ENCODE assay signal across 1 cellular context in the genomic region with DNA sequence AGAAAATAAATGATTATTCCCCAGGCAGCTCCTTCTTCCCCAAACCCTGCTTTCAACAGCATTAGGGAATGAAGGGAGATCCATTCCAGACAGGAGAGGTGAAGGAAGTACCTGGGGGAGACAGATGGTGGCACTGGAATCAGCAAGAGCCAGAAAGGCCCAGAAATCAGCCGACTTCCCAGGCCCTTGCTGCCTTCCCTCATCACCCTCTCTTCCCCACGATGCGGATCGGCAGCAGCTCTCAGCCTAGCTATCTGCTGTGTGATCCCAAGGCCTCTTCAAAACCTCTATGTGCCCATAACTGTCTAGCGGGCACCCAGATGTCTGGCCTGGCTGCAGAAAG.
TF ChIP-seq lines count a peak whose summit lies in the region.

No MANE protein-coding gene starts in this region.

TF ChIP-seq in HCT116, 20 proteins besides CTCF, POLR2A, EP300 and RAD21:
- no peak for TF ChIP-seq EGR1 (IDR thresholded peaks at IDR 0.05; ENCODE audit: low read depth)
- TF ChIP-seq SP1 (IDR thresholded peaks at IDR 0.05; ENCODE audit: low read depth) = no peak
- TF ChIP-seq EZH2phosphoT487 (IDR thresholded peaks at IDR 0.05; ENCODE audit: borderline replicate concordance) = no peak
- TF ChIP-seq CBX3 (IDR thresholded peaks at IDR 0.05; ENCODE audit: low read depth) = no peak
- no peak for TF ChIP-seq ZFX (IDR thresholded peaks at IDR 0.05)
- no peak for TF ChIP-seq ZNF274 (IDR thresholded peaks at IDR 0.05; ENCODE audit: low read depth, low read length)
- TF ChIP-seq, protein P1, sequence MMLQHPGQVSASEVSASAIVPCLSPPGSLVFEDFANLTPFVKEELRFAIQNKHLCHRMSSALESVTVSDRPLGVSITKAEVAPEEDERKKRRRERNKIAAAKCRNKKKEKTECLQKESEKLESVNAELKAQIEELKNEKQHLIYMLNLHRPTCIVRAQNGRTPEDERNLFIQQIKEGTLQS (IDR thresholded peaks at IDR 0.05) = no peak
- TF ChIP-seq, protein P2, sequence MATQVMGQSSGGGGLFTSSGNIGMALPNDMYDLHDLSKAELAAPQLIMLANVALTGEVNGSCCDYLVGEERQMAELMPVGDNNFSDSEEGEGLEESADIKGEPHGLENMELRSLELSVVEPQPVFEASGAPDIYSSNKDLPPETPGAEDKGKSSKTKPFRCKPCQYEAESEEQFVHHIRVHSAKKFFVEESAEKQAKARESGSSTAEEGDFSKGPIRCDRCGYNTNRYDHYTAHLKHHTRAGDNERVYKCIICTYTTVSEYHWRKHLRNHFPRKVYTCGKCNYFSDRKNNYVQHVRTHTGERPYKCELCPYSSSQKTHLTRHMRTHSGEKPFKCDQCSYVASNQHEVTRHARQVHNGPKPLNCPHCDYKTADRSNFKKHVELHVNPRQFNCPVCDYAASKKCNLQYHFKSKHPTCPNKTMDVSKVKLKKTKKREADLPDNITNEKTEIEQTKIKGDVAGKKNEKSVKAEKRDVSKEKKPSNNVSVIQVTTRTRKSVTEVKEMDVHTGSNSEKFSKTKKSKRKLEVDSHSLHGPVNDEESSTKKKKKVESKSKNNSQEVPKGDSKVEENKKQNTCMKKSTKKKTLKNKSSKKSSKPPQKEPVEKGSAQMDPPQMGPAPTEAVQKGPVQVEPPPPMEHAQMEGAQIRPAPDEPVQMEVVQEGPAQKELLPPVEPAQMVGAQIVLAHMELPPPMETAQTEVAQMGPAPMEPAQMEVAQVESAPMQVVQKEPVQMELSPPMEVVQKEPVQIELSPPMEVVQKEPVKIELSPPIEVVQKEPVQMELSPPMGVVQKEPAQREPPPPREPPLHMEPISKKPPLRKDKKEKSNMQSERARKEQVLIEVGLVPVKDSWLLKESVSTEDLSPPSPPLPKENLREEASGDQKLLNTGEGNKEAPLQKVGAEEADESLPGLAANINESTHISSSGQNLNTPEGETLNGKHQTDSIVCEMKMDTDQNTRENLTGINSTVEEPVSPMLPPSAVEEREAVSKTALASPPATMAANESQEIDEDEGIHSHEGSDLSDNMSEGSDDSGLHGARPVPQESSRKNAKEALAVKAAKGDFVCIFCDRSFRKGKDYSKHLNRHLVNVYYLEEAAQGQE (IDR thresholded peaks at IDR 0.05; ENCODE audit: low read depth) = no peak
- no peak for TF ChIP-seq ELF1 (IDR thresholded peaks at IDR 0.05; ENCODE audit: borderline replicate concordance, low read depth)
- no peak for TF ChIP-seq FOSL1 (IDR thresholded peaks at IDR 0.05; ENCODE audit: low read depth)
- TF ChIP-seq, protein P3, sequence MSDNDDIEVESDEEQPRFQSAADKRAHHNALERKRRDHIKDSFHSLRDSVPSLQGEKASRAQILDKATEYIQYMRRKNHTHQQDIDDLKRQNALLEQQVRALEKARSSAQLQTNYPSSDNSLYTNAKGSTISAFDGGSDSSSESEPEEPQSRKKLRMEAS (IDR thresholded peaks at IDR 0.05) = no peak
- TF ChIP-seq, protein P4, sequence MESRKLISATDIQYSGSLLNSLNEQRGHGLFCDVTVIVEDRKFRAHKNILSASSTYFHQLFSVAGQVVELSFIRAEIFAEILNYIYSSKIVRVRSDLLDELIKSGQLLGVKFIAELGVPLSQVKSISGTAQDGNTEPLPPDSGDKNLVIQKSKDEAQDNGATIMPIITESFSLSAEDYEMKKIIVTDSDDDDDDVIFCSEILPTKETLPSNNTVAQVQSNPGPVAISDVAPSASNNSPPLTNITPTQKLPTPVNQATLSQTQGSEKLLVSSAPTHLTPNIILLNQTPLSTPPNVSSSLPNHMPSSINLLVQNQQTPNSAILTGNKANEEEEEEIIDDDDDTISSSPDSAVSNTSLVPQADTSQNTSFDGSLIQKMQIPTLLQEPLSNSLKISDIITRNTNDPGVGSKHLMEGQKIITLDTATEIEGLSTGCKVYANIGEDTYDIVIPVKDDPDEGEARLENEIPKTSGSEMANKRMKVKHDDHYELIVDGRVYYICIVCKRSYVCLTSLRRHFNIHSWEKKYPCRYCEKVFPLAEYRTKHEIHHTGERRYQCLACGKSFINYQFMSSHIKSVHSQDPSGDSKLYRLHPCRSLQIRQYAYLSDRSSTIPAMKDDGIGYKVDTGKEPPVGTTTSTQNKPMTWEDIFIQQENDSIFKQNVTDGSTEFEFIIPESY (IDR thresholded peaks at IDR 0.05; ENCODE audit: extremely low read depth, insufficient replicate concordance, low read length) = no peak
- no peak for TF ChIP-seq YY1 (IDR thresholded peaks at IDR 0.05; ENCODE audit: extremely low read depth, insufficient replicate concordance, low read depth, low read length)
- TF ChIP-seq EZH2 (IDR thresholded peaks at IDR 0.05) = no peak
- no peak for TF ChIP-seq SIN3A (IDR thresholded peaks at IDR 0.05; ENCODE audit: low read depth)
- TF ChIP-seq CEBPB (IDR thresholded peaks at IDR 0.05; ENCODE audit: low read depth) = no peak
- TF ChIP-seq POLR2AphosphoS5 (IDR thresholded peaks at IDR 0.05; ENCODE audit: low read depth, low read length) = no peak
- no peak for TF ChIP-seq TCF7L2 (IDR thresholded peaks at IDR 0.05; ENCODE audit: borderline replicate concordance, extremely low read depth, insufficient read depth, insufficient read length)
